Comparison of ENCODE assay signal across 10 cellular contexts in the genomic region with DNA sequence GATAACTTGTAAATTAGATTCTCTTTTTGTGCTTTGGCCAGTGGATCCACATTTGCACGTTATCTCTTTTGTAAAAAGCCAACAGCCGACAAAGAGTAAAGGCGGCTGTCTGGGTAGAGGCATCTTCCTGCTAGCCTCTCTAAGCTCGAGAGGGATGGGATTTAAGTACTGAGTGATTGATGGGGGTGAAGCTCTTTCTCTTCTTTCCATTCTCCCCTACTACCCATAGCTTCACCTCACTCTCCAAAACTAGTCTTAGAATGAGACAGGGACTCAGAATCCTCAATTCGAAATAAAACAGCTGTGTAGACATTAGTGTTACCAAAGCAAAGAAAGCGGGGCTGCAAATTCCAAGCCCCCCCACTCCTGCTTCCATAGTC. TPM values are rescaled to one million over a fixed set of nuclear protein-coding genes. Genes with fewer than 3 reads are reported as not detected.
DNase-seq lines count a peak whose midpoint lies in the region; ATAC-seq and TF ChIP-seq lines count a peak whose summit lies in the region.
"Had no signal": no experiment of that assay in that cellular context is flagged by ENCODE, and none has a peak within 500 bp of the region (broad histone marks: within the 10 kb centered on the region; RNA-seq: fewer than 3 reads in every experiment).

No MANE protein-coding gene starts in this region.

- CTCF ChIA-PET in CD8-positive, alpha-beta T cell (lab: Charles Lee), result no interaction called here

- 62% methylated on average over 6 of the region's 6 CpGs for WGBS in liver

- peak overlapping the region; percentile 57 to 67 for H3K27ac ChIP-seq in liver (ENCODE audit: low read depth in 1 of 2, low read length in 2 of 2)
- no peak overlapping the region for H3K27ac ChIP-seq in CD8-positive, alpha-beta T cell (ENCODE audit: low read depth, low read length)

- TF ChIP-seq RAD21 in liver (IDR thresholded peaks at IDR 0.05), result no peak

- H3K9ac ChIP-seq in liver (ENCODE audit: low read depth in 1 of 2, low read length in 2 of 2), result peak overlapping the region; percentile 25 to 38

- H3K9me3 ChIP-seq in liver (ENCODE audit: control insufficient read depth in 4 of 4, low read length in 3 of 4), result no peaks in the 10 kb centered on the region
- H3K9me3 ChIP-seq in CD8-positive, alpha-beta T cell (ENCODE audit: low read length), result no peaks in the 10 kb centered on the region
- H3K9me3 ChIP-seq: HAP-1 had no signal

- peaks cover 34% of the 10 kb centered on the region for H3K4me1 Mint-ChIP-seq in activated T-helper 1 cell treated with anti-CD3 and anti-CD28 coated beads, Interleukin-12 subunit alpha, Interleukin-12 subunit beta, Interleukin-2, Interleukin-4 antibody, amounts not matched to agents 30 ng/mL and 10 ng/mL and 1 ng/mL, durations not matched to agents 14 hours and 24 hours and 36 hours (ENCODE audit: low read depth)
- H3K4me1 Mint-ChIP-seq in CD8-positive, alpha-beta T cell (ENCODE audit: low read depth), result peaks cover 29% of the 10 kb centered on the region

- DNase-seq in AG10803 (ENCODE audit: low read depth) (no peak), HFF-Myc (ENCODE audit: extremely low read depth, low read depth) (no peak)
- DNase-seq in activated T-helper 1 cell treated with anti-CD3 and anti-CD28 coated beads, Interleukin-12 subunit alpha, Interleukin-12 subunit beta, Interleukin-2, Interleukin-4 antibody, amounts not matched to agents 30 ng/mL and 10 ng/mL and 1 ng/mL, durations not matched to agents 14 hours and 24 hours and 36 hours (ENCODE audit: low spot score), result no peak
- no peak for DNase-seq in activated naive CD4-positive, alpha-beta T cell treated with anti-CD3 and anti-CD28 coated beads, Interleukin-2, amount 50 U/mL, for 16 hours
- no peak for DNase-seq in CD8-positive, alpha-beta T cell
- DNase-seq: NCI-H1105 treated with DMSO at 0.1 percent for 48 hours had no signal

- intact Hi-C loops in activated T-helper 1 cell treated with anti-CD3 and anti-CD28 coated beads, Interleukin-12 subunit alpha, Interleukin-12 subunit beta, Interleukin-2, Interleukin-4 antibody, amounts not matched to agents 30 ng/mL and 10 ng/mL and 1 ng/mL, durations not matched to agents 14 hours and 24 hours and 36 hours (cut with micrococcal nuclease), result loop anchor here (5.0 kb wide), 1 partner anchor 228 kb away; no protein-coding TSS in a partner anchor
- intact Hi-C loops in CD8-positive, alpha-beta T cell (cut with DNase I, micrococcal nuclease), result no loop called here

- no peaks in the 10 kb centered on the region for H3K36me3 ChIP-seq in liver (ENCODE audit: control insufficient read depth in 4 of 4, insufficient read depth in 3 of 4, low read depth in 1 of 4, low read length in 3 of 4)
- no peaks in the 10 kb centered on the region for H3K36me3 ChIP-seq in CD8-positive, alpha-beta T cell (ENCODE audit: insufficient read depth, low read length)

- peaks cover 6% of the 10 kb centered on the region for H3K27me3 Mint-ChIP-seq in activated T-helper 1 cell treated with anti-CD3 and anti-CD28 coated beads, Interleukin-12 subunit alpha, Interleukin-12 subunit beta, Interleukin-2, Interleukin-4 antibody, amounts not matched to agents 30 ng/mL and 10 ng/mL and 1 ng/mL, durations not matched to agents 14 hours and 24 hours and 36 hours (ENCODE audit: insufficient read depth)
- no peaks in the 10 kb centered on the region for H3K27me3 Mint-ChIP-seq in CD8-positive, alpha-beta T cell (ENCODE audit: low read depth)

- no peaks in the 10 kb centered on the region for H3K9me3 Mint-ChIP-seq in activated T-helper 1 cell treated with anti-CD3 and anti-CD28 coated beads, Interleukin-12 subunit alpha, Interleukin-12 subunit beta, Interleukin-2, Interleukin-4 antibody, amounts not matched to agents 30 ng/mL and 10 ng/mL and 1 ng/mL, durations not matched to agents 14 hours and 24 hours and 36 hours
- H3K9me3 Mint-ChIP-seq in CD8-positive, alpha-beta T cell, result no peaks in the 10 kb centered on the region

- H3K4me3 ChIP-seq in AG10803 (ENCODE audit: low read length), result peak overlapping the region; percentile 85
- peak overlapping the region; percentile 81 for H3K4me3 ChIP-seq in HFF-Myc (replicated peaks; ENCODE audit: low read depth, low read length)
- peak overlapping the region in 1 of 3 donors; percentile 12 for H3K4me3 ChIP-seq in liver (ENCODE audit: low read depth in 1 of 3, low read length in 3 of 3)
- no peak overlapping the region for H3K4me3 ChIP-seq in CD8-positive, alpha-beta T cell (ENCODE audit: low read depth, low read length)

- H3K4me3 Mint-ChIP-seq in activated T-helper 1 cell treated with anti-CD3 and anti-CD28 coated beads, Interleukin-12 subunit alpha, Interleukin-12 subunit beta, Interleukin-2, Interleukin-4 antibody, amounts not matched to agents 30 ng/mL and 10 ng/mL and 1 ng/mL, durations not matched to agents 14 hours and 24 hours and 36 hours, result peak overlapping the region; percentile 3
- no peak overlapping the region for H3K4me3 Mint-ChIP-seq in CD8-positive, alpha-beta T cell

- TF ChIP-seq CTCF in AG10803 (conservative IDR thresholded peaks at IDR 0.05; ENCODE audit: low read length) (no peak), HFF-Myc (IDR thresholded peaks at IDR 0.05; ENCODE audit: low read depth, low read length, missing control alignments) (no peak), liver (IDR thresholded peaks at IDR 0.05; ENCODE audit: low read depth, low read length, missing input control) (no peak)
- TF ChIP-seq CTCF in CD8-positive, alpha-beta T cell (IDR thresholded peaks at IDR 0.05), result no peak

- peaks cover 0 to 35% (median 27%) of the 10 kb centered on the region in 4 donors for H3K4me1 ChIP-seq in liver (ENCODE audit: control insufficient read depth in 4 of 4, insufficient read depth in 4 of 4, low read length in 3 of 4)
- peaks cover 11% of the 10 kb centered on the region for H3K4me1 ChIP-seq in CD8-positive, alpha-beta T cell (ENCODE audit: insufficient read depth, low read length)

- H3K27ac Mint-ChIP-seq in activated T-helper 1 cell treated with anti-CD3 and anti-CD28 coated beads, Interleukin-12 subunit alpha, Interleukin-12 subunit beta, Interleukin-2, Interleukin-4 antibody, amounts not matched to agents 30 ng/mL and 10 ng/mL and 1 ng/mL, durations not matched to agents 14 hours and 24 hours and 36 hours, result no peak overlapping the region
- no peak overlapping the region for H3K27ac Mint-ChIP-seq in CD8-positive, alpha-beta T cell

- no peaks in the 10 kb centered on the region for H3K27me3 ChIP-seq in liver (ENCODE audit: control insufficient read depth in 4 of 4, insufficient read depth in 4 of 4, low read length in 3 of 4)
- no peaks in the 10 kb centered on the region for H3K27me3 ChIP-seq in CD8-positive, alpha-beta T cell (ENCODE audit: insufficient read depth, low read length)

- POLR2A ChIA-PET in CD8-positive, alpha-beta T cell (lab: Charles Lee), result no interaction called here

- no peak for ATAC-seq in CD8-positive, alpha-beta T cell
- ATAC-seq in GM18502 (IDR thresholded peaks at IDR 0.05; ENCODE audit: poor library complexity, unreplicated experiment) (no peak), esophagus mucosa (no peak)

- peaks cover 16% of the 10 kb centered on the region for H3K36me3 Mint-ChIP-seq in activated T-helper 1 cell treated with anti-CD3 and anti-CD28 coated beads, Interleukin-12 subunit alpha, Interleukin-12 subunit beta, Interleukin-2, Interleukin-4 antibody, amounts not matched to agents 30 ng/mL and 10 ng/mL and 1 ng/mL, durations not matched to agents 14 hours and 24 hours and 36 hours (ENCODE audit: low read depth)
- peaks cover 11% of the 10 kb centered on the region for H3K36me3 Mint-ChIP-seq in CD8-positive, alpha-beta T cell

TF ChIP-seq in liver, 16 proteins besides CTCF, POLR2A, EP300 and RAD21 (continues in another document):
- TF ChIP-seq YY1 (IDR thresholded peaks at IDR 0.05) (no peak), REST (IDR thresholded peaks at IDR 0.05) (no peak), MAX (IDR thresholded peaks at IDR 0.05) (no peak), NR2F2 (IDR thresholded peaks at IDR 0.05) (no peak), TAF1 (conservative IDR thresholded peaks at IDR 0.05) (no peak)

RNA-seq across cellular contexts. Expression of gene PBX3, which starts 3.5 kb away (rescaled TPM):
- total RNA-seq in activated T-helper 1 cell treated with anti-CD3 and anti-CD28 coated beads, Interleukin-12 subunit alpha, Interleukin-12 subunit beta, Interleukin-2, Interleukin-4 antibody, amounts not matched to agents 30 ng/mL and 10 ng/mL and 1 ng/mL, durations not matched to agents 14 hours and 24 hours and 36 hours, result 24.2 and 30.1 TPM in 2 replicates
- total RNA-seq in liver (10 to 100 TPM; 11.4 to 18.9 TPM), esophagus mucosa (13.8 TPM)
- polyA plus RNA-seq in liver, result 10 to 100 TPM in 1 of 2 donors, 1 to 10 TPM in 1; 7.3 to 10.8 TPM
- 10 to 100 TPM; 16.2 to 19.9 TPM for total RNA-seq in CD8-positive, alpha-beta T cell

RNA-seq across cellular contexts. Expression of gene MAPKAP1, which starts 43.6 kb away (rescaled TPM):
- 103 and 108 TPM in 2 replicates for total RNA-seq in activated T-helper 1 cell treated with anti-CD3 and anti-CD28 coated beads, Interleukin-12 subunit alpha, Interleukin-12 subunit beta, Interleukin-2, Interleukin-4 antibody, amounts not matched to agents 30 ng/mL and 10 ng/mL and 1 ng/mL, durations not matched to agents 14 hours and 24 hours and 36 hours
- total RNA-seq in liver, result 10 to 100 TPM; 23.6 to 55.9 TPM
- polyA plus RNA-seq in liver, result 10 to 100 TPM; 26.0 to 39.4 TPM
- 10 to 100 TPM; 38.2 to 42.7 TPM for total RNA-seq in CD8-positive, alpha-beta T cell
- total RNA-seq in esophagus mucosa, result 57.1 TPM
